In the genomic region with DNA sequence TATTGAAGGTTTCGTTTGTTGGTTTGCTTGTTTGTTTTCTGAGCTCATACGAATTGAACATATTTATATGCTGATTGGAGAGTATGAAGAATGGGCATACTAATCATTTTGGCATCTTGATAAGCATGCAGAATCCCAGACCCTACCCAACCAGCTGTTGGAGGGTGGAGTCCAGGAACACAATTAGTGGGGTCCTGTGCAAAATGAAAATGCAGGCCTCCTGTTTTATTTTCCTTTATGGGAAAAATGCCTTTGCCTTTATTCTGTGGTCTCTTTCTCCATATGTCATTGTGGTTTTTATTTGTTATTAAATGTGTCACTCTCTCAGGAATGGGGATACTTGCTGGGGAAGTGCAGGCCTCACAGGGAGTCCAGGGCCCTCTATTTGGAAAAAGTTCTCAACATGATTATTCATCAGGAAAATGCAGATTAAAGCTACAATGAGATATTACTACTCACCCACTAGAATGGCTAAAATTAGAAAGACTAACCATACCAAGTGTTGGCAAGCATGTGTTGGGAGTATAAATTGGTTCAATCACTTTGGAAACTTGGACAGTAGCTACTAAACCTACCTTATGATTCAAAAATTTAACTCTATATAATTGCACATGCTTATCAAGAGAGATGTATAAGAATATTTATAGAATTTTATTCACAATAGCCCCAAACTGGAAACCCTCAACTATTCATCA, we compare ENCODE assay signal across 18 cellular contexts.
A peak's percentile ranks its signal among the peaks of the same experiment; 100 is the strongest.
DNase-seq lines count a peak whose midpoint lies in the region; ATAC-seq and TF ChIP-seq lines count a peak whose summit lies in the region.
"Had no signal": no experiment of that assay in that cellular context is flagged by ENCODE, and none has a peak within 500 bp of the region (broad histone marks: within the 10 kb centered on the region; RNA-seq: fewer than 3 reads in every experiment).

No MANE protein-coding gene starts in this region.

- no peak for ATAC-seq in GM18517 (IDR thresholded peaks at IDR 0.05; ENCODE audit: unreplicated experiment)
- ATAC-seq in activated CD8-positive, alpha-beta memory T cell treated with anti-CD3 and anti-CD28 coated beads, Interleukin-2, amount 10 ng/mL, durations not matched to agents 7 days and 5 days, result no peak
- ATAC-seq: Panc1, Right ventricle myocardium inferior had no signal

- peak; percentile 12 for DNase-seq in AG08395 (ENCODE audit: low spot score)
- DNase-seq in HCEC 1CT, result peak; percentile 72
- peak; percentile 61 to 71 for DNase-seq in SJSA1 (ENCODE audit: low read depth in 1 of 2, low spot score in 2 of 2)
- peak; percentile 39 for DNase-seq in fibroblast of villous mesenchyme (ENCODE audit: low read depth)
- no peak for DNase-seq in NCI-H146 (lab: John Stamatoyannopoulos, UW)
- DNase-seq in activated CD8-positive, alpha-beta memory T cell treated with anti-CD3 and anti-CD28 coated beads, Interleukin-2, amount 10 ng/mL, durations not matched to agents 7 days and 5 days, result no peak
- DNase-seq in immature natural killer cell, result no peak
- DNase-seq: C1 segment of cervical spinal cord, DMS79 treated with DMSO at 0.1 percent for 48 hours, GF-D8, NCI-H1092, NCI-H2107, NCI-H2227 treated with DMSO at 0.1 percent for 48 hours, NCI-H524, SK-N-SH had no signal

- no peaks in the 10 kb centered on the region for H3K4me1 Mint-ChIP-seq in activated CD8-positive, alpha-beta memory T cell treated with anti-CD3 and anti-CD28 coated beads, Interleukin-2, amount 10 ng/mL, durations not matched to agents 7 days and 5 days
- no peaks in the 10 kb centered on the region for H3K4me1 Mint-ChIP-seq in immature natural killer cell

- peak overlapping the region; percentile 76 for H3K27ac ChIP-seq in SJSA1

- H3K4me3 ChIP-seq in SJSA1, result no peak overlapping the region
- H3K4me3 ChIP-seq in fibroblast of villous mesenchyme (ENCODE audit: low read depth, low read length), result no peak overlapping the region

- H3K4me1 ChIP-seq in SJSA1 (replicated peaks), result peaks cover 14% of the 10 kb centered on the region

- no peaks in the 10 kb centered on the region for H3K36me3 ChIP-seq in SJSA1

- no peaks in the 10 kb centered on the region; the same call in 1 of the 2 replicates for H3K9me3 ChIP-seq in SJSA1 (replicated peaks)
- H3K9me3 ChIP-seq: SK-N-SH had no signal

- H3K36me3 Mint-ChIP-seq in activated CD8-positive, alpha-beta memory T cell treated with anti-CD3 and anti-CD28 coated beads, Interleukin-2, amount 10 ng/mL, durations not matched to agents 7 days and 5 days, result no peaks in the 10 kb centered on the region
- H3K36me3 Mint-ChIP-seq in immature natural killer cell, result no peaks in the 10 kb centered on the region

- no peak overlapping the region for H3K27ac Mint-ChIP-seq in activated CD8-positive, alpha-beta memory T cell treated with anti-CD3 and anti-CD28 coated beads, Interleukin-2, amount 10 ng/mL, durations not matched to agents 7 days and 5 days
- H3K27ac Mint-ChIP-seq in immature natural killer cell, result no peak overlapping the region

- no peaks in the 10 kb centered on the region for H3K27me3 ChIP-seq in SJSA1 (replicated peaks)

- no peaks in the 10 kb centered on the region for H3K9me3 Mint-ChIP-seq in activated CD8-positive, alpha-beta memory T cell treated with anti-CD3 and anti-CD28 coated beads, Interleukin-2, amount 10 ng/mL, durations not matched to agents 7 days and 5 days (ENCODE audit: low read depth)
- H3K9me3 Mint-ChIP-seq in immature natural killer cell, result no peaks in the 10 kb centered on the region

- CTCF ChIA-PET in activated CD8-positive, alpha-beta memory T cell treated with anti-CD3 and anti-CD28 coated beads, Interleukin-2, amount 10 ng/mL, durations not matched to agents 7 days and 5 days (lab: Charles Lee), result interaction anchor here (1.1 kb wide), 1 partner anchor 16 kb away, joined by 3 read pairs; no protein-coding TSS in a partner anchor

- H3K4me3 Mint-ChIP-seq in activated CD8-positive, alpha-beta memory T cell treated with anti-CD3 and anti-CD28 coated beads, Interleukin-2, amount 10 ng/mL, durations not matched to agents 7 days and 5 days, result no peak overlapping the region
- no peak overlapping the region for H3K4me3 Mint-ChIP-seq in immature natural killer cell

- TF ChIP-seq CTCF in fibroblast of villous mesenchyme (IDR thresholded peaks at IDR 0.05; ENCODE audit: insufficient read depth, low read depth, low read length), result no peak

- no peaks in the 10 kb centered on the region for H3K27me3 Mint-ChIP-seq in activated CD8-positive, alpha-beta memory T cell treated with anti-CD3 and anti-CD28 coated beads, Interleukin-2, amount 10 ng/mL, durations not matched to agents 7 days and 5 days
- peaks cover 0 to 2% (median under 1%) of the 10 kb centered on the region in 3 donors for H3K27me3 Mint-ChIP-seq in immature natural killer cell (ENCODE audit: low read depth in 3 of 3)

Comparison
In these comparisons a context has a peak if more than half of its experiments do, and no peak if none do; other contexts are left out.
1. DNase-seq: peak in AG08395 (single experiment), HCEC 1CT (single experiment), SJSA1 (2 of 2) and fibroblast of villous mesenchyme (single experiment); none in NCI-H146 (single experiment), activated CD8-positive, alpha-beta memory T cell treated with anti-CD3 and anti-CD28 coated beads, Interleukin-2, amount 10 ng/mL, durations not matched to agents 7 days and 5 days (single experiment) and immature natural killer cell (0 of 3).